Comparison of ENCODE assay signal across 8 cellular contexts in the genomic region with DNA sequence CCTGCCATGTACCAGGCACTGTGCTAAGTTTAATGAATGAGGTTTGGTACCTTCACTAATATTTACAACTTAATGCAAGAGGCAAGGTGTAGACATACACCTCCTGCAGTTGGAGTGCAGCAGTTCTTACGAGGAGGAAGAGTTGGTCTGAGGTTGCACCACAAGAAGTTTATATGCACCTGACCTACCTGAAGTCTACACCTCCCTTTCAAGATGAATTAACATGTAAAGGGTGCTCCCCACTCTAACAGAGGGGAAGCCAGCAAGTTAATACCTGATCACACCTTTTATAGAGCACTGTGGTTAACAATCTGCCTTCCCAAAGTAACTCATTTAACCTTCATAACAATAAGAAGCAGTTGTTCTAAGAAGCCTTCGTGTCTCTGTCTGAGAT.
DNase-seq lines count a peak whose midpoint lies in the region; ATAC-seq and TF ChIP-seq lines count a peak whose summit lies in the region.

No MANE protein-coding gene starts in this region.

- H3K4me3 Mint-ChIP-seq in activated CD4-positive, alpha-beta memory T cell treated with anti-CD3 and anti-CD28 coated beads for 36 hours: peak overlapping the region; percentile 87

- H3K4me1 Mint-ChIP-seq in activated CD4-positive, alpha-beta memory T cell treated with anti-CD3 and anti-CD28 coated beads for 36 hours (ENCODE audit: low read depth): peaks cover 31% of the 10 kb centered on the region

- DNase-seq in left ventricle myocardium inferior (no peak), Right ventricle myocardium inferior (ENCODE audit: missing footprints) (no peak), H7 (no peak), SIG-M5 (lab: John Stamatoyannopoulos, UW) (no peak), 8988T (no peak)
- DNase-seq in activated CD4-positive, alpha-beta memory T cell treated with anti-CD3 and anti-CD28 coated beads for 36 hours: no peak

- H3K27me3 Mint-ChIP-seq in activated CD4-positive, alpha-beta memory T cell treated with anti-CD3 and anti-CD28 coated beads for 36 hours: no peaks in the 10 kb centered on the region

- H3K36me3 ChIP-seq in left ventricle myocardium inferior (no peaks in the 10 kb centered on the region), H7 (replicated peaks; ENCODE audit: control insufficient read depth, insufficient read depth, low read length) (no peaks in the 10 kb centered on the region)

- H3K27ac ChIP-seq in left ventricle myocardium inferior (replicated peaks) (peak overlapping the region; percentile 95), layer of hippocampus (ENCODE audit: low read depth, low read length) (peak overlapping the region; percentile 79)

- peak overlapping the region; percentile 78 for H3K27ac Mint-ChIP-seq in activated CD4-positive, alpha-beta memory T cell treated with anti-CD3 and anti-CD28 coated beads for 36 hours

- peaks cover 3% of the 10 kb centered on the region for H3K9me3 Mint-ChIP-seq in activated CD4-positive, alpha-beta memory T cell treated with anti-CD3 and anti-CD28 coated beads for 36 hours

- CTCF ChIA-PET in activated CD4-positive, alpha-beta memory T cell treated with anti-CD3 and anti-CD28 coated beads for 36 hours (lab: Charles Lee): interaction anchor here (0.6 to 3.6 kb wide), 9 partner anchors 13 to 168 kb away, joined by 3 to 18 read pairs (median 7); no protein-coding TSS in a partner anchor

- H3K4me1 ChIP-seq in left ventricle myocardium inferior: peaks cover 53% of the 10 kb centered on the region

- intact Hi-C loops in left ventricle myocardium inferior (cut with micrococcal nuclease): no loop called here
- intact Hi-C loops in Right ventricle myocardium inferior (cut with DNase I): no loop called here
- intact Hi-C loops in activated CD4-positive, alpha-beta memory T cell treated with anti-CD3 and anti-CD28 coated beads for 36 hours (cut with micrococcal nuclease): no loop called here

- H3K27me3 ChIP-seq in left ventricle myocardium inferior (ENCODE audit: low read depth): no peaks in the 10 kb centered on the region
- no peaks in the 10 kb centered on the region for H3K27me3 ChIP-seq in layer of hippocampus (ENCODE audit: control insufficient read depth, insufficient read depth, low read length)
- H3K27me3 ChIP-seq in H7 (ENCODE audit: control insufficient read depth, insufficient read depth, low read length): no peaks in the 10 kb centered on the region

- peaks cover 5% of the 10 kb centered on the region for H3K36me3 Mint-ChIP-seq in activated CD4-positive, alpha-beta memory T cell treated with anti-CD3 and anti-CD28 coated beads for 36 hours

- no peak for ATAC-seq in Right ventricle myocardium inferior
- no peak for ATAC-seq in HG02610 (IDR thresholded peaks at IDR 0.05; ENCODE audit: unreplicated experiment)

- no peaks in the 10 kb centered on the region for H3K9me3 ChIP-seq in left ventricle myocardium inferior (replicated peaks)

- POLR2A ChIA-PET in activated CD4-positive, alpha-beta memory T cell treated with anti-CD3 and anti-CD28 coated beads for 36 hours (lab: Charles Lee): no interaction called here

- H3K4me3 ChIP-seq in left ventricle myocardium inferior (peak overlapping the region; percentile 81), H7 (ENCODE audit: insufficient read depth, low read depth, low read length) (no peak overlapping the region)

- no peak for TF ChIP-seq CTCF in left ventricle myocardium inferior (IDR thresholded peaks at IDR 0.05; ENCODE audit: borderline replicate concordance)
